In genomic region chr7:156616269-156617202, GRCh38 we compare ENCODE assay signal across 8 cellular contexts. TPM values are rescaled to one million over a fixed set of nuclear protein-coding genes. Genes with fewer than 3 reads are reported as not detected.
DNase-seq lines count a peak whose midpoint lies in the region; ATAC-seq and TF ChIP-seq lines count a peak whose summit lies in the region.

No MANE protein-coding gene starts in this region.

- H3K4me1 ChIP-seq in Caco-2, result peaks cover 74% of the 10 kb centered on the region
- peaks cover 0 to 2% of the 10 kb centered on the region in 2 donors for H3K4me1 ChIP-seq in neuronal stem cell (ENCODE audit: control insufficient read depth in 2 of 2, insufficient read depth in 1 of 2, low read depth in 1 of 2, low read length in 2 of 2)

- no peak overlapping the region for H4K91ac ChIP-seq in neuronal stem cell (ENCODE audit: low read depth, low read length, poor library complexity)

- no peak overlapping the region for H2BK120ac ChIP-seq in neuronal stem cell (ENCODE audit: low read depth, low read length)

- H3K23ac ChIP-seq in neuronal stem cell (ENCODE audit: low read depth, low read length, poor library complexity), result peak overlapping the region; percentile 13

- peaks cover 58% of the 10 kb centered on the region for H3K4me1 Mint-ChIP-seq in Caco-2 (ENCODE audit: low read depth, unreplicated experiment)
- peaks cover 44% of the 10 kb centered on the region for H3K4me1 Mint-ChIP-seq in WTC11

- no peak overlapping the region for H3K14ac ChIP-seq in neuronal stem cell (ENCODE audit: low read length)

- POLR2A ChIA-PET in Caco-2 (lab: Charles Lee) (interaction anchor here (1.7 to 2.2 kb wide), 2 partner anchors 18 to 23 kb away, joined by 11 to 22 read pairs; no protein-coding TSS in a partner anchor), WTC11 (lab: Charles Lee) (no interaction called here)

- peak in 1 of 2 experiments; percentile 30 for DNase-seq in Caco-2
- peak; percentile 45 for DNase-seq in WTC11 (ENCODE audit: low spot score)
- DNase-seq in left cardiac atrium, result no peak
- DNase-seq in neuronal stem cell (ENCODE audit: low spot score), result no peak
- DNase-seq in NCI-H1092 treated with DMSO at 0.1 percent for 48 hours (lab: John Stamatoyannopoulos, UW), result no peak
- DNase-seq in HT-29 (ENCODE audit: low spot score), result no peak
- DNase-seq in SIG-M5 (lab: John Stamatoyannopoulos, UW), result no peak
- DNase-seq in COLO668 (lab: John Stamatoyannopoulos, UW; ENCODE audit: unreplicated experiment), result no peak

- H3K9me3 Mint-ChIP-seq in Caco-2 (ENCODE audit: unreplicated experiment) (peaks cover 7% of the 10 kb centered on the region), WTC11 (peaks cover 7% of the 10 kb centered on the region)

- H3K9me3 ChIP-seq in Caco-2, result peaks cover 9% of the 10 kb centered on the region
- H3K9me3 ChIP-seq in neuronal stem cell (replicated peaks in 1 of 2; ENCODE audit: control insufficient read depth in 2 of 2, insufficient read depth in 1 of 2, low read depth in 1 of 2, low read length in 2 of 2), result peaks cover 0 to 3% of the 10 kb centered on the region in 2 donors

- H2AFZ ChIP-seq in neuronal stem cell (ENCODE audit: low read length), result peak overlapping the region; percentile 65

- intact Hi-C loops in Caco-2 (cut with micrococcal nuclease; ENCODE audit: unreplicated experiment) (no loop called here), left cardiac atrium (cut with DNase I) (no loop called here)

- H2BK12ac ChIP-seq in neuronal stem cell (ENCODE audit: low read length), result no peak overlapping the region

- peak overlapping the region; percentile 66 for H3K4me2 ChIP-seq in neuronal stem cell (ENCODE audit: insufficient read depth, low read length, poor library complexity, severe bottlenecking)

- peak overlapping the region; percentile 75 for H3K9ac ChIP-seq in neuronal stem cell (ENCODE audit: low read depth, low read length, poor library complexity)

- H3K27ac ChIP-seq in neuronal stem cell (replicated peaks; ENCODE audit: low read length), result no peak overlapping the region

- peak overlapping the region; percentile 10 for H3K4ac ChIP-seq in neuronal stem cell (ENCODE audit: low read length)

- H3K27ac Mint-ChIP-seq in Caco-2 (ENCODE audit: unreplicated experiment) (peak overlapping the region; percentile 79), WTC11 (no peak overlapping the region)

- H3K36me3 ChIP-seq in Caco-2 (ENCODE audit: control insufficient read depth, insufficient read depth, low read length), result peaks cover 1% of the 10 kb centered on the region; the same call in 1 of the 2 replicates
- no peaks in the 10 kb centered on the region for H3K36me3 ChIP-seq in neuronal stem cell (replicated peaks in 1 of 2; ENCODE audit: control insufficient read depth in 2 of 2, insufficient read depth in 2 of 2, low read length in 2 of 2)

- H3K18ac ChIP-seq in neuronal stem cell (ENCODE audit: low read length), result peak overlapping the region; percentile 92

- peak overlapping the region; percentile 75 for H3K4me3 Mint-ChIP-seq in Caco-2 (ENCODE audit: unreplicated experiment)
- peak overlapping the region; percentile 67 for H3K4me3 Mint-ChIP-seq in WTC11

- H3K36me3 Mint-ChIP-seq in Caco-2 (ENCODE audit: insufficient read depth, unreplicated experiment) (peaks cover 54% of the 10 kb centered on the region), WTC11 (peaks cover 10% of the 10 kb centered on the region)

- peak overlapping the region; percentile 45 for H3K4me3 ChIP-seq in Caco-2 (ENCODE audit: low read depth, low read length)
- peak overlapping the region; percentile 18 to 75 for H3K4me3 ChIP-seq in neuronal stem cell (ENCODE audit: low read length in 2 of 2)

- H3K79me1 ChIP-seq in neuronal stem cell (ENCODE audit: low read depth, low read length), result no peaks in the 10 kb centered on the region

- no peak overlapping the region for H2BK15ac ChIP-seq in neuronal stem cell (ENCODE audit: low read length)

- H3K27me3 ChIP-seq in Caco-2 (replicated peaks; ENCODE audit: control insufficient read depth, insufficient read depth, low read length) (no peaks in the 10 kb centered on the region), neuronal stem cell (ENCODE audit: control insufficient read depth in 3 of 3, insufficient read depth in 3 of 3, low read depth in 1 of 3, low read length in 3 of 3) (peaks cover 0 to 36% (median 12%) of the 10 kb centered on the region in 3 experiments)

- CTCF ChIA-PET in Caco-2 (lab: Charles Lee) (no interaction called here), WTC11 (lab: Charles Lee) (no interaction called here)

- no TSS peak for BruUV-seq in Caco-2 (replicated peaks; lab: Mats Ljungman, UMichigan)

- TF ChIP-seq CTCF in Caco-2 (IDR thresholded peaks at IDR 0.05; ENCODE audit: insufficient read depth in 1 of 2, low read depth in 1 of 2, low read length in 1 of 2, severe bottlenecking in 1 of 2, unreplicated experiment in 1 of 2) (no peak), WTC11 (IDR thresholded peaks at IDR 0.05) (no peak)

- WGBS in neuronal stem cell (ENCODE audit: extremely low coverage in 2 of 2, insufficient read length in 2 of 2, insufficient replicate concordance in 1 of 2), 2 donors, result no CpG with 5 or more reads among the region's 92 CpGs

- no peak overlapping the region for H2BK5ac ChIP-seq in neuronal stem cell (ENCODE audit: low read length)

- H2AK5ac ChIP-seq in neuronal stem cell (ENCODE audit: low read depth, low read length), result no peak overlapping the region

- no peak overlapping the region for H4K8ac ChIP-seq in neuronal stem cell (ENCODE audit: low read depth, low read length)

- H3K27me3 Mint-ChIP-seq in Caco-2 (ENCODE audit: insufficient read depth, unreplicated experiment), result no peaks in the 10 kb centered on the region
- H3K27me3 Mint-ChIP-seq in WTC11 (ENCODE audit: low read depth), result peaks cover 30% of the 10 kb centered on the region

- ATAC-seq in WTC11 (peak; percentile 64), left cardiac atrium (peak; percentile 19 to 78)

TF ChIP-seq in WTC11, 78 proteins besides CTCF, POLR2A, EP300 and RAD21:
- TF ChIP-seq ATF3 (CRISPR knock-in tag; conservative IDR thresholded peaks at IDR 0.05) (no peak), E2F1 (CRISPR knock-in tag; IDR thresholded peaks at IDR 0.05) (no peak), ATF2 (CRISPR knock-in tag; IDR thresholded peaks at IDR 0.05; ENCODE audit: borderline replicate concordance, low read depth) (no peak), HMGXB4 (CRISPR knock-in tag; IDR thresholded peaks at IDR 0.05) (0 out of 2 replicates have a peak, but pooled peaks have one; percentile 71)

RNA-seq across cellular contexts. Expression of gene RNF32, which starts 24.0 kb away (rescaled TPM):
- total RNA-seq in Caco-2 (2022), result 24.1 and 26.0 TPM in 2 replicates
- total RNA-seq in WTC11 (2021), result 0.55 to 1.3 TPM (median 0.61 TPM) in 3 replicates
- under 1 TPM; 0.56 to 0.76 TPM for total RNA-seq in left cardiac atrium
- polyA plus RNA-seq in neuronal stem cell (2013, experiment 1 of 2), result 4.8 TPM
- polyA plus RNA-seq in neuronal stem cell (2013, experiment 2 of 2), result 5.2 TPM
- 0.66 and 1.9 TPM in 2 replicates for total RNA-seq in HT-29 (2014; rRNA removed; shearing (Covaris generic))
